Comparison of ENCODE assay signal across 1 cellular context in the genomic region with DNA sequence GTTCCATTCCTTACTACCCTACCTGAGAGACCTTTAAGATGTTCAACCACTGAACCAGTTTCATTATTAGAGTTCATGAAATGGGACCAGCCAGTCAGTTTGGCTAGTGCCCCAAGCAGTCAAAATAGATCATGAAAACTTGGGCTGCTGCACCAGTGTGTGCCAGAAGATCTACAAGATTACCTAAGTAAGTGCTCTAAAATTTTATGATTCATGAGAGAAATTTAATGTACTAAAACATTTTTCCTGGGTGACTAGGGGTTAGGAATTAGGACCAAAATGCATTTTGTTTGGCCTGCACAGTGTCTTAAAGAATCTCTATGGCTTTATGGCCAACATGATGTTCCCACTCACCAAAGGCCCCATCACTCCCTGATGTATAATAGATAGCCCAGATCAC.
TF ChIP-seq lines count a peak whose summit lies in the region.

No MANE protein-coding gene starts in this region.

TF ChIP-seq in IMR-90, 13 proteins besides CTCF, POLR2A, EP300 and RAD21 (continued from another document):
- TF ChIP-seq, protein P1, sequence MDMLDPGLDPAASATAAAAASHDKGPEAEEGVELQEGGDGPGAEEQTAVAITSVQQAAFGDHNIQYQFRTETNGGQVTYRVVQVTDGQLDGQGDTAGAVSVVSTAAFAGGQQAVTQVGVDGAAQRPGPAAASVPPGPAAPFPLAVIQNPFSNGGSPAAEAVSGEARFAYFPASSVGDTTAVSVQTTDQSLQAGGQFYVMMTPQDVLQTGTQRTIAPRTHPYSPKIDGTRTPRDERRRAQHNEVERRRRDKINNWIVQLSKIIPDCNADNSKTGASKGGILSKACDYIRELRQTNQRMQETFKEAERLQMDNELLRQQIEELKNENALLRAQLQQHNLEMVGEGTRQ (IDR thresholded peaks at IDR 0.05; ENCODE audit: low read depth, low read length) = no peak
- no peak for TF ChIP-seq RFX5 (IDR thresholded peaks at IDR 0.05; ENCODE audit: low read depth, low read length)
